8 cellular contexts compared by ENCODE assay signal in the genomic region with DNA sequence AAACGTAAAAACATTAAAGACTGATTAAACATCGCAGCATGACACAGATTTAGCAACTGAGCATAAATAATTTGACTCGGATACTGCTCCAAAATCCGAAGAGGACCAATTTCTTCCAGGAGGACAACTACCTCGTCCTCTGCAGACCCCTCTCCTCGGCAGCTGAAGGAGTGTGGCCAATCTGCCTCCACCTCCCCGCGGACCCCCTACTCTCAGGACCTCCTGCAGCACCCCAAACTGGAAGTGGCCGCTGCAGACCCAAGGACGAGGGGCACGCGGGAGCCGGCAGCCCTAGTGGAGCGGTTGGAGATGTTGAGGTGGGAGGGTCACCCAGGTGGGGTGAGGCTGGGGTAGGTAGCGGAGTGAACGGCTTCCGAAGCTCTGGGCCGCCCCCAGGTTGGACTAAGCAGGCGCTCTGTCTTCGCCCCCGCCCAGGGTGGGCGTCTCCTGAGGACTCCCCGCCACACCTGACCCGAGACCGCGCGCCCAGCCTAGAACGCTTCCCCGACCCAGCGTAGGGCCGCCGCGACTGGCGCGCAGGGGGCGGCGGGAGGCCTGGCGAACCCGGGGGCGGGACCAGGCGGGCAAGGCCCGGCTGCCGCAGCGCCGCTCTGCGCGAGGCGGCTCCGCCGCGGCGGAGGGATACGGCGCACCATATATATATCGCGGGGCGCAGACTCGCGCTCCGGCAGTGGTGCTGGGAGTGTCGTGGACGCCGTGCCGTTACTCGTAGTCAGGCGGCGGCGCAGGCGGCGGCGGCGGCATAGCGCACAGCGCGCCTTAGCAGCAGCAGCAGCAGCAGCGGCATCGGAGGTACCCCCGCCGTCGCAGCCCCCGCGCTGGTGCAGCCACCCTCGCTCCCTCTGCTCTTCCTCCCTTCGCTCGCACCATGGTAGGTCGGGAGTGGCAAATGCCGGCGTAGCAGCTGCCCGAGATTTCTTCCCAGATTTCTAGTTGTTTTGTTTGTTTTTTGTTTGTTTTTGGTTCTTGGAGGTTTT. TPM values are rescaled to one million over a fixed set of nuclear protein-coding genes. Genes with fewer than 3 reads are reported as not detected.
DNase-seq lines count a peak whose midpoint lies in the region; TF ChIP-seq lines count a peak whose summit lies in the region.

A gene (plus strand): TSS at position 688 of the 998 bp plus-strand sequence. CDS start 202 bp downstream, at position 890.

- H3K27me3 ChIP-seq in ovary (no peaks in the 10 kb centered on the region), thymus (ENCODE audit: control insufficient read depth, insufficient read depth) (no peaks in the 10 kb centered on the region)

- TF ChIP-seq CTCF in HEK293 (tag by site-specific recombination; IDR thresholded peaks at IDR 0.05) (peak; percentile 73), glutamatergic neuron (IDR thresholded peaks at IDR 0.05; ENCODE audit: partially characterized antibody, unreplicated experiment) (no peak), ovary (IDR thresholded peaks at IDR 0.05) (peak in 2 of 3 donors; percentile 34 to 48)

- intact Hi-C loops in ovary (cut with DNase I), result loop anchor here (1.0 to 10.0 kb wide), 7 partner anchors 13 to 361 kb away; a partner anchor contains a TSS

- no peaks in the 10 kb centered on the region for H3K27me3 Mint-ChIP-seq in activated naive CD8-positive, alpha-beta T cell
- H3K27me3 Mint-ChIP-seq in glutamatergic neuron (ENCODE audit: unreplicated experiment), result peaks cover 10% of the 10 kb centered on the region

- H3K27ac ChIP-seq in HEK293 (ENCODE audit: extremely low read depth, low read depth, low read length) (peak within 1 kb of the TSS; percentile 82), ovary (peak within 1 kb of the TSS; percentile 46 to 72), thymus (ENCODE audit: low read depth) (peak within 1 kb of the TSS; percentile 97)

- no peaks in the 10 kb centered on the region for H3K9me3 ChIP-seq in HEK293 (ENCODE audit: control insufficient read depth, insufficient read depth, low read depth, low read length)
- no peaks in the 10 kb centered on the region for H3K9me3 ChIP-seq in ovary
- no peaks in the 10 kb centered on the region for H3K9me3 ChIP-seq in thymus (ENCODE audit: control insufficient read depth)

- H3K4me1 ChIP-seq in HEK293 (ENCODE audit: control insufficient read depth, insufficient read depth, low read length) (peaks cover 8% of the 10 kb centered on the region; the same call in 1 of the 2 replicates), ovary (ENCODE audit: insufficient read depth) (peaks cover 9% of the 10 kb centered on the region), thymus (ENCODE audit: control insufficient read depth, insufficient read depth, low read length) (peaks cover 9% of the 10 kb centered on the region)

- peaks cover 34% of the 10 kb centered on the region for H3K4me1 Mint-ChIP-seq in activated naive CD8-positive, alpha-beta T cell (ENCODE audit: low read depth)
- peaks cover 17% of the 10 kb centered on the region for H3K4me1 Mint-ChIP-seq in glutamatergic neuron (ENCODE audit: low read depth, unreplicated experiment)

- H3K9me3 Mint-ChIP-seq in activated naive CD8-positive, alpha-beta T cell (ENCODE audit: low read depth), result no peaks in the 10 kb centered on the region
- H3K9me3 Mint-ChIP-seq in glutamatergic neuron (ENCODE audit: unreplicated experiment), result peaks cover 14% of the 10 kb centered on the region

- H3K36me3 Mint-ChIP-seq in activated naive CD8-positive, alpha-beta T cell, result peaks cover 7% of the 10 kb centered on the region
- H3K36me3 Mint-ChIP-seq in glutamatergic neuron (ENCODE audit: unreplicated experiment), result no peaks in the 10 kb centered on the region

- H3K36me3 ChIP-seq in HEK293 (ENCODE audit: control insufficient read depth in 2 of 2, insufficient read depth in 1 of 2, low read length in 2 of 2), result peaks cover 10 to 20% of the 10 kb centered on the region in 2 experiments; a peak in 2 of 3 replicates
- H3K36me3 ChIP-seq in ovary, result no peaks in the 10 kb centered on the region
- H3K36me3 ChIP-seq in thymus (ENCODE audit: control insufficient read depth, insufficient read depth), result peaks cover 10% of the 10 kb centered on the region

- peak within 1 kb of the TSS; percentile 97 for H3K4me3 Mint-ChIP-seq in activated naive CD8-positive, alpha-beta T cell
- peak within 1 kb of the TSS; percentile 97 for H3K4me3 Mint-ChIP-seq in glutamatergic neuron (ENCODE audit: unreplicated experiment)

- no peak for TF ChIP-seq EP300 in ovary (IDR thresholded peaks at IDR 0.05)

- POLR2A ChIA-PET in HEK293 (lab: Yijun Ruan, JAX), result interaction anchor here (0.6 to 2.4 kb wide), 16 partner anchors 8 to 441 kb away, joined by 3 to 49 read pairs (median 4); a partner anchor contains a TSS

- peak; percentile 87 for DNase-seq in GM04504 (ENCODE audit: low read depth)
- peak; percentile 81 for DNase-seq in MV-4-11 (lab: John Stamatoyannopoulos, UW)
- peak; percentile 36 for DNase-seq in SKM-1 treated with dmso at 0.1 percent for 144 hours (lab: John Stamatoyannopoulos, UW; ENCODE audit: unreplicated experiment)
- peak; percentile 97 for DNase-seq in glutamatergic neuron
- peak; percentile 94 to 98 (median 97) for DNase-seq in ovary

- 0 to 1% (median 1%) methylated on average over 61 to 89 of the region's 89 CpGs for WGBS in ovary, 3 donors
- WGBS in thymus, result 2% methylated on average over 89 of the region's 89 CpGs

- peak within 1 kb of the TSS; percentile 94 for H3K27ac Mint-ChIP-seq in activated naive CD8-positive, alpha-beta T cell
- H3K27ac Mint-ChIP-seq in glutamatergic neuron (ENCODE audit: unreplicated experiment), result peak within 1 kb of the TSS; percentile 98

- TF ChIP-seq POLR2A in ovary (IDR thresholded peaks at IDR 0.05), result peak; percentile 100

- CTCF ChIA-PET in HEK293 (lab: Yijun Ruan, JAX), result interaction anchor here (0.6 to 0.7 kb wide), 7 partner anchors 67 to 478 kb away, joined by 3 to 4 read pairs (median 3); no protein-coding TSS in a partner anchor

- H3K4me3 ChIP-seq in HEK293 (ENCODE audit: low read depth, low read length), result peak within 1 kb of the TSS; percentile 98
- peak within 1 kb of the TSS; percentile 93 for H3K4me3 ChIP-seq in ovary
- H3K4me3 ChIP-seq in thymus (ENCODE audit: low read length), result peak within 1 kb of the TSS; percentile 93

TF ChIP-seq in HEK293, 187 proteins besides CTCF, POLR2A, EP300 and RAD21 (continues in another document):
- TF ChIP-seq ZNF560 (tag by site-specific recombination; IDR thresholded peaks at IDR 0.05; ENCODE audit: borderline replicate concordance), result no peak
- TF ChIP-seq, protein P1, sequence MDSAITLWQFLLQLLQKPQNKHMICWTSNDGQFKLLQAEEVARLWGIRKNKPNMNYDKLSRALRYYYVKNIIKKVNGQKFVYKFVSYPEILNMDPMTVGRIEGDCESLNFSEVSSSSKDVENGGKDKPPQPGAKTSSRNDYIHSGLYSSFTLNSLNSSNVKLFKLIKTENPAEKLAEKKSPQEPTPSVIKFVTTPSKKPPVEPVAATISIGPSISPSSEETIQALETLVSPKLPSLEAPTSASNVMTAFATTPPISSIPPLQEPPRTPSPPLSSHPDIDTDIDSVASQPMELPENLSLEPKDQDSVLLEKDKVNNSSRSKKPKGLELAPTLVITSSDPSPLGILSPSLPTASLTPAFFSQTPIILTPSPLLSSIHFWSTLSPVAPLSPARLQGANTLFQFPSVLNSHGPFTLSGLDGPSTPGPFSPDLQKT (IDR thresholded peaks at IDR 0.05; ENCODE audit: borderline replicate concordance, low read depth, low read length), result no peak
- TF ChIP-seq, protein P2, sequence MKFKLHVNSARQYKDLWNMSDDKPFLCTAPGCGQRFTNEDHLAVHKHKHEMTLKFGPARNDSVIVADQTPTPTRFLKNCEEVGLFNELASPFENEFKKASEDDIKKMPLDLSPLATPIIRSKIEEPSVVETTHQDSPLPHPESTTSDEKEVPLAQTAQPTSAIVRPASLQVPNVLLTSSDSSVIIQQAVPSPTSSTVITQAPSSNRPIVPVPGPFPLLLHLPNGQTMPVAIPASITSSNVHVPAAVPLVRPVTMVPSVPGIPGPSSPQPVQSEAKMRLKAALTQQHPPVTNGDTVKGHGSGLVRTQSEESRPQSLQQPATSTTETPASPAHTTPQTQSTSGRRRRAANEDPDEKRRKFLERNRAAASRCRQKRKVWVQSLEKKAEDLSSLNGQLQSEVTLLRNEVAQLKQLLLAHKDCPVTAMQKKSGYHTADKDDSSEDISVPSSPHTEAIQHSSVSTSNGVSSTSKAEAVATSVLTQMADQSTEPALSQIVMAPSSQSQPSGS (tag by site-specific recombination; IDR thresholded peaks at IDR 0.05; ENCODE audit: low read depth), result no peak
- peak; percentile 90 for TF ChIP-seq SP7 (tag by site-specific recombination; IDR thresholded peaks at IDR 0.05)
- no peak for TF ChIP-seq ZNF48 (tag by site-specific recombination; IDR thresholded peaks at IDR 0.05)
- no peak for TF ChIP-seq ZNF202 (tag by site-specific recombination; IDR thresholded peaks at IDR 0.05; ENCODE audit: borderline replicate concordance)
- TF ChIP-seq, protein P3, sequence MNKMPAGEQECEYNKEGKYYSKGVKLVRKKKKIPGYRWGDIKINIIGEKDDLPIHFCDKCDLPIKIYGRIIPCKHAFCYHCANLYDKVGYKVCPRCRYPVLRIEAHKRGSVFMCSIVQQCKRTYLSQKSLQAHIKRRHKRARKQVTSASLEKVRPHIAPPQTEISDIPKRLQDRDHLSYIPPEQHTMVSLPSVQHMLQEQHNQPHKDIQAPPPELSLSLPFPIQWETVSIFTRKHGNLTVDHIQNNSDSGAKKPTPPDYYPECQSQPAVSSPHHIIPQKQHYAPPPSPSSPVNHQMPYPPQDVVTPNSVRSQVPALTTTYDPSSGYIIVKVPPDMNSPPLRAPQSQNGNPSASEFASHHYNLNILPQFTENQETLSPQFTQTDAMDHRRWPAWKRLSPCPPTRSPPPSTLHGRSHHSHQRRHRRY (tag by site-specific recombination; IDR thresholded peaks at IDR 0.05), result peak; percentile 61; the same call in 1 of the 2 replicates
- TF ChIP-seq ZNF521 (tag by site-specific recombination; IDR thresholded peaks at IDR 0.05), result no peak
- peak; percentile 84; the same call in 1 of the 2 replicates for TF ChIP-seq ZNF626 (tag by site-specific recombination; IDR thresholded peaks at IDR 0.05)
- no peak for TF ChIP-seq ZNF211 (tag by site-specific recombination; IDR thresholded peaks at IDR 0.05; ENCODE audit: low read depth)
- peak; percentile 87 for TF ChIP-seq EGR2 (tag by site-specific recombination; IDR thresholded peaks at IDR 0.05; ENCODE audit: low read depth)

RNA-seq across cellular contexts. Expression of the gene that starts here (rescaled TPM):
- total RNA-seq in glutamatergic neuron (ENCODE audit: unreplicated experiment) (590 TPM), ovary (100 to 1,000 TPM; 122 to 312 (median 225) TPM)
- polyA plus RNA-seq in ovary (100 to 1,000 TPM; 143 to 514 TPM), thymus (302 TPM)

Comparison
In these comparisons a context has a peak if more than half of its experiments do, and no peak if none do; other contexts are left out.
1. Peak in every context shown above with its lines: DNase-seq, H3K4me3 ChIP-seq and H3K27ac ChIP-seq.
2. DNase-seq: peak in every context shown above with its lines; median percentile 97 in glutamatergic neuron; 97 in ovary; 87 in GM04504; 81 in MV-4-11; 36 in SKM-1 treated with dmso at 0.1 percent for 144 hours.